9 cellular contexts compared by ENCODE assay signal in the genomic region with DNA sequence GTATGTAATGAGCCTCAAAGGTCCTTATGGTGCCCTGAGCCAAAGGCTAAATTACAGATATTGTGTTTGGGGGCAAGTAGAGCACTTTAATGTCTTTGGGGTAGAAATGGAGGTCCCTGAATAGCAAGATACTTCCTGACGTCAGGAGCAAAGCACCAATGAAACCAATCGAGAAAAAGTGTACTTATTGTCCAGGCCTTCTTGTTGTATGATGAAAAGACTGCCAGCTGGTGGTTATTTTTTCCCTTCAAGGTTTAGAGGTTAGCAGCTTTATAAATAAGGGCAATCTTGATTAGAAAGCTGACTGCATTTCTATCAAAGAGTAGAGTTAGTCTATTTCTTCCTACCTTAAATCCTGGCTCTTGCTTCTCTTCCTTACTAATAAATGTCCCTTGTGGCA.
A peak's percentile ranks its signal among the peaks of the same experiment; 100 is the strongest.
DNase-seq lines count a peak whose midpoint lies in the region; ATAC-seq and TF ChIP-seq lines count a peak whose summit lies in the region.
"Had no signal": no experiment of that assay in that cellular context is flagged by ENCODE, and none has a peak within 500 bp of the region (broad histone marks: within the 10 kb centered on the region; RNA-seq: fewer than 3 reads in every experiment).

No MANE protein-coding gene starts in this region.

- TF ChIP-seq EP300 in esophagus muscularis mucosa (IDR thresholded peaks at IDR 0.05), result no peak

- H3K9me3 Mint-ChIP-seq in activated CD4-positive, alpha-beta T cell treated with anti-CD3 and anti-CD28 coated beads for 36 hours (ENCODE audit: low read depth), result no peaks in the 10 kb centered on the region
- H3K9me3 Mint-ChIP-seq in stimulated activated naive CD8-positive, alpha-beta T cell treated with anti-CD3 and anti-CD28 coated beads, Interleukin-15, amount 100 ng/mL, for 72 hours, result no peaks in the 10 kb centered on the region

- peak overlapping the region; percentile 64 for H3K4me3 Mint-ChIP-seq in activated CD4-positive, alpha-beta T cell treated with anti-CD3 and anti-CD28 coated beads for 36 hours
- H3K4me3 Mint-ChIP-seq in stimulated activated naive CD8-positive, alpha-beta T cell treated with anti-CD3 and anti-CD28 coated beads, Interleukin-15, amount 100 ng/mL, for 72 hours, result peak overlapping the region; percentile 90 to 91

- TF ChIP-seq CTCF in PC-3 (conservative IDR thresholded peaks at IDR 0.05; ENCODE audit: low read depth, low read length), result no peak
- no peak for TF ChIP-seq CTCF in esophagus muscularis mucosa (IDR thresholded peaks at IDR 0.05)
- no peak for TF ChIP-seq CTCF in mucosa of descending colon (IDR thresholded peaks at IDR 0.05)

- H3F3A ChIP-seq in PC-3 (ENCODE audit: low read length, unreplicated experiment), result no peaks in the 10 kb centered on the region

- H2AFZ ChIP-seq in PC-3 (ENCODE audit: low read length), result peak overlapping the region; percentile 3; the same call in 1 of the 2 replicates

- H3K9me2 ChIP-seq in PC-3 (replicated peaks; ENCODE audit: low read length), result no peaks in the 10 kb centered on the region

- H3K27ac ChIP-seq in PC-3 (ENCODE audit: low read length), result no peak overlapping the region
- peak overlapping the region in 2 of 4 donors; percentile 24 to 43 for H3K27ac ChIP-seq in esophagus muscularis mucosa (replicated peaks in 1 of 4)
- H3K27ac ChIP-seq: uterus had no signal

- H3K79me2 ChIP-seq in PC-3 (ENCODE audit: low read length), result no peaks in the 10 kb centered on the region

- 0 out of 2 replicates have a peak, but pooled peaks cover 5% of the 10 kb centered on the region for H3K27me3 ChIP-seq in PC-3 (ENCODE audit: low read length)
- no peaks in the 10 kb centered on the region for H3K27me3 ChIP-seq in esophagus muscularis mucosa
- H3K27me3 ChIP-seq: uterus had no signal

- H3K9me3 ChIP-seq in PC-3 (ENCODE audit: low read length) (no peaks in the 10 kb centered on the region), esophagus muscularis mucosa (no peaks in the 10 kb centered on the region), mucosa of descending colon (no peaks in the 10 kb centered on the region)
- H3K9me3 ChIP-seq: uterus had no signal

- H3K36me3 Mint-ChIP-seq in activated CD4-positive, alpha-beta T cell treated with anti-CD3 and anti-CD28 coated beads for 36 hours (ENCODE audit: low read depth), result no peaks in the 10 kb centered on the region

- POLR2A ChIA-PET in activated CD4-positive, alpha-beta T cell treated with anti-CD3 and anti-CD28 coated beads for 36 hours (lab: Charles Lee), result no interaction called here
- POLR2A ChIA-PET in PC-3 (lab: Charles Lee; ENCODE audit: unreplicated experiment), result no interaction called here

- H4K20me1 ChIP-seq in PC-3 (ENCODE audit: low read length), result no peaks in the 10 kb centered on the region

- H3K27ac Mint-ChIP-seq in activated CD4-positive, alpha-beta T cell treated with anti-CD3 and anti-CD28 coated beads for 36 hours, result peak overlapping the region; percentile 35
- peak overlapping the region; percentile 8 to 94 for H3K27ac Mint-ChIP-seq in stimulated activated naive CD8-positive, alpha-beta T cell treated with anti-CD3 and anti-CD28 coated beads, Interleukin-15, amount 100 ng/mL, for 72 hours

- WGBS in esophagus muscularis mucosa, result 64% methylated on average over 2 of the region's 2 CpGs

- no peaks in the 10 kb centered on the region for H3K4me1 ChIP-seq in PC-3 (ENCODE audit: insufficient read depth, low read length)
- H3K4me1 ChIP-seq in esophagus muscularis mucosa, result peaks cover 0 to 13% (median 9%) of the 10 kb centered on the region in 4 donors
- H3K4me1 ChIP-seq in mucosa of descending colon (ENCODE audit: low read depth), result no peaks in the 10 kb centered on the region
- H3K4me1 ChIP-seq: uterus had no signal

- H3K4me2 ChIP-seq in PC-3 (ENCODE audit: low read length), result peak overlapping the region; percentile 69

- no peak for DNase-seq in activated CD4-positive, alpha-beta T cell treated with anti-CD3 and anti-CD28 coated beads for 36 hours
- DNase-seq in activated CD4-positive, alpha-beta T cell treated with anti-CD3 and anti-CD28 coated beads, Interleukin-2, amount 50 U/mL, for 48 hours, result no peak
- no peak for DNase-seq in PC-3
- no peak for DNase-seq in esophagus muscularis mucosa (ENCODE audit: extremely low spot score)
- no peak for DNase-seq in stimulated activated naive CD8-positive, alpha-beta T cell treated with anti-CD3 and anti-CD28 coated beads, Interleukin-15, amount 100 ng/mL, for 72 hours
- DNase-seq in mucosa of descending colon, result no peak
- DNase-seq in middle frontal gyrus (ENCODE audit: extremely low spot score, low spot score), result no peak
- DNase-seq: uterus had no signal

- H3K4me3 ChIP-seq in PC-3 (ENCODE audit: low read length), result peak overlapping the region; percentile 52
- H3K4me3 ChIP-seq in esophagus muscularis mucosa, result peak overlapping the region; percentile 44 to 55 (median 50)
- no peak overlapping the region for H3K4me3 ChIP-seq in mucosa of descending colon

- intact Hi-C loops in activated CD4-positive, alpha-beta T cell treated with anti-CD3 and anti-CD28 coated beads for 36 hours (cut with DNase I, micrococcal nuclease), result no loop called here
- intact Hi-C loops in PC-3 (cut with micrococcal nuclease), result no loop called here
- intact Hi-C loops in esophagus muscularis mucosa (cut with DNase I), result no loop called here
- intact Hi-C loops in mucosa of descending colon (cut with DNase I, micrococcal nuclease), result no loop called here

- CTCF ChIA-PET in activated CD4-positive, alpha-beta T cell treated with anti-CD3 and anti-CD28 coated beads for 36 hours (lab: Charles Lee), result interaction anchor here (1.1 kb wide), 1 partner anchor 173 kb away, joined by 3 read pairs; no protein-coding TSS in a partner anchor
- CTCF ChIA-PET in PC-3 (lab: Charles Lee), result no interaction called here

- peaks cover 3% of the 10 kb centered on the region for H3K27me3 Mint-ChIP-seq in activated CD4-positive, alpha-beta T cell treated with anti-CD3 and anti-CD28 coated beads for 36 hours
- no peaks in the 10 kb centered on the region for H3K27me3 Mint-ChIP-seq in stimulated activated naive CD8-positive, alpha-beta T cell treated with anti-CD3 and anti-CD28 coated beads, Interleukin-15, amount 100 ng/mL, for 72 hours

- no peak for ATAC-seq in activated CD4-positive, alpha-beta T cell treated with anti-CD3 and anti-CD28 coated beads for 36 hours
- ATAC-seq in PC-3 (no peak), GM19035 (IDR thresholded peaks at IDR 0.05; ENCODE audit: unreplicated experiment) (no peak), mucosa of descending colon (no peak)
- peak; percentile 18 for ATAC-seq in stimulated activated naive CD8-positive, alpha-beta T cell treated with anti-CD3 and anti-CD28 coated beads, Interleukin-15, amount 100 ng/mL, for 72 hours

- TF ChIP-seq POLR2A in esophagus muscularis mucosa (IDR thresholded peaks at IDR 0.05; ENCODE audit: low read depth), result no peak

- H3K36me3 ChIP-seq in PC-3 (ENCODE audit: low read depth, low read length), result no peaks in the 10 kb centered on the region
- H3K36me3 ChIP-seq in esophagus muscularis mucosa, result no peaks in the 10 kb centered on the region
- H3K36me3 ChIP-seq in mucosa of descending colon (ENCODE audit: low read depth), result no peaks in the 10 kb centered on the region
- H3K36me3 ChIP-seq: uterus had no signal

- H3K4me1 Mint-ChIP-seq in activated CD4-positive, alpha-beta T cell treated with anti-CD3 and anti-CD28 coated beads for 36 hours, result peaks cover 18% of the 10 kb centered on the region
- peaks cover 18% of the 10 kb centered on the region for H3K4me1 Mint-ChIP-seq in stimulated activated naive CD8-positive, alpha-beta T cell treated with anti-CD3 and anti-CD28 coated beads, Interleukin-15, amount 100 ng/mL, for 72 hours

- BruUV-seq in PC-3 (replicated peaks; lab: Mats Ljungman, UMichigan), result no TSS peak

- H3K9ac ChIP-seq in PC-3 (ENCODE audit: low read length), result no peak overlapping the region
